In the genomic region with DNA sequence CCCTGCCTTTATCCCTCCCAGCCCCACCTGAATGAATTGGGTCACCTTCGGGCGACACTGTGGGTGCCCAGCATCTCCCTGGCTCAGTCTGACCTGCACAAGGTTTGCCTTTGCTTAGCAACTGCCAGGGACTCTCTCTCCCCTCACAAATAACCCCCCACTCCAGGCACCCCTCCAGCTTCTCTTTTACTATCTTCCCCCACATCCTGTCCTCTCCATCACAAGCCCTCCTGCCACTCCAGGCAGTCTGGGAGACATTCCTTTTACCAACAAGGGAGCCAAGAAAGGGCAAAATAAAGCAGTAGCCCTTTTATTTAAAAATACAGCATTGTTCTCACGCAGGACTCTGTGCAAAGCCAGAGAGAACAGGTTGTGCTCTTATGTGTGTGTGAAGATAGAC, we compare ENCODE assay signal across 1 cellular context.
TF ChIP-seq lines count a peak whose summit lies in the region.

No MANE protein-coding gene starts in this region.

TF ChIP-seq in A549, 52 proteins besides CTCF, POLR2A, EP300 and RAD21 (continued from another document):
- TF ChIP-seq, protein P1, sequence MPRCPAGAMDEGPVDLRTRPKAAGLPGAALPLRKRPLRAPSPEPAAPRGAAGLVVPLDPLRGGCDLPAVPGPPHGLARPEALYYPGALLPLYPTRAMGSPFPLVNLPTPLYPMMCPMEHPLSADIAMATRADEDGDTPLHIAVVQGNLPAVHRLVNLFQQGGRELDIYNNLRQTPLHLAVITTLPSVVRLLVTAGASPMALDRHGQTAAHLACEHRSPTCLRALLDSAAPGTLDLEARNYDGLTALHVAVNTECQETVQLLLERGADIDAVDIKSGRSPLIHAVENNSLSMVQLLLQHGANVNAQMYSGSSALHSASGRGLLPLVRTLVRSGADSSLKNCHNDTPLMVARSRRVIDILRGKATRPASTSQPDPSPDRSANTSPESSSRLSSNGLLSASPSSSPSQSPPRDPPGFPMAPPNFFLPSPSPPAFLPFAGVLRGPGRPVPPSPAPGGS (IDR thresholded peaks at IDR 0.05), result no peak
- TF ChIP-seq CBX2 (IDR thresholded peaks at IDR 0.05; ENCODE audit: borderline replicate concordance, low read depth), result no peak
- TF ChIP-seq JUN (IDR thresholded peaks at IDR 0.05), result no peak
- no peak for TF ChIP-seq REST (IDR thresholded peaks at IDR 0.05)
- no peak for TF ChIP-seq USF2 (IDR thresholded peaks at IDR 0.05)
- TF ChIP-seq TFCP2L1 (CRISPR knock-in tag; IDR thresholded peaks at IDR 0.05), result no peak
- TF ChIP-seq KDM1A (IDR thresholded peaks at IDR 0.05; ENCODE audit: low read depth), result no peak
- no peak for TF ChIP-seq FOSL2 (IDR thresholded peaks at IDR 0.05)
- no peak for TF ChIP-seq FOSL2 (CRISPR knock-in tag; IDR thresholded peaks at IDR 0.05)
